In genomic region chr17:45161288-45162021, GRCh38 we compare ENCODE assay signal across 8 cellular contexts. TPM values are rescaled to one million over a fixed set of nuclear protein-coding genes. Genes with fewer than 3 reads are reported as not detected.
A peak's percentile ranks its signal among the peaks of the same experiment; 100 is the strongest.
DNase-seq lines count a peak whose midpoint lies in the region; ATAC-seq and TF ChIP-seq lines count a peak whose summit lies in the region.

HEXIM2 (plus strand) TSS chr17:45161875; CDS start chr17:45162794, 919 bp downstream.

- POLR2A ChIA-PET in BJ (lab: Charles Lee) = interaction anchor here (0.6 to 2.4 kb wide), 3 partner anchors 12 to 960 kb away, joined by 5 to 66 read pairs (median 7); partner anchors contain the start of gene HEXIM1

- CTCF ChIA-PET in BJ (lab: Yijun Ruan, JAX) = interaction anchor here (0.6 to 8.3 kb wide), 5 partner anchors 9 to 37 kb away, joined by 3 to 83 read pairs (median 21); partner anchors contain the start of genes ACBD4 and HEXIM1

- DNase-seq in BJ (ENCODE audit: low read depth) (peak; percentile 99), GM19240 (ENCODE audit: insufficient read length, low spot score) (peak; percentile 84), NCI-H524 (lab: John Stamatoyannopoulos, UW) (peak; percentile 100), kidney glomerular epithelial cell (lab: John Stamatoyannopoulos, UW) (peak; percentile 99)
- peak; percentile 95 to 99 for DNase-seq in activated CD4-positive, alpha-beta T cell treated with anti-CD3 and anti-CD28 coated beads for 4 hours
- DNase-seq in stimulated activated CD4-positive, alpha-beta T cell treated with anti-CD3 and anti-CD28 coated beads, Interleukin-15, amount 100 ng/mL, for 48 hours (ENCODE audit: low read depth in 2 of 2) = peak; percentile 95 to 96

- H3K4me3 ChIP-seq in BJ (ENCODE audit: low read depth, low read length) = peak within 1 kb of the TSS; percentile 81

- peak; percentile 68 for ATAC-seq in HG03457 (IDR thresholded peaks at IDR 0.05; ENCODE audit: unreplicated experiment)

- no peaks in the 10 kb centered on the region for H3K27me3 ChIP-seq in BJ (ENCODE audit: control insufficient read depth, insufficient read depth, low read length)

- peak within 1 kb of the TSS; percentile 99 for H3K27ac ChIP-seq in cingulate gyrus (ENCODE audit: low read depth, low read length)

- H3K36me3 ChIP-seq in BJ (ENCODE audit: control insufficient read depth, insufficient read depth, low read length) = no peaks in the 10 kb centered on the region

- no peak for TF ChIP-seq CTCF in BJ (IDR thresholded peaks at IDR 0.05; ENCODE audit: insufficient read depth, low read depth, low read length)

RNA-seq across cellular contexts. Expression of gene HEXIM2, which starts in this region (rescaled TPM):
- polyA plus RNA-seq in BJ (2011; rRNA removed) = 3.9 and 6.3 TPM in 2 replicates
- 1.8 and 2.3 TPM in 2 replicates for polyA minus RNA-seq in BJ (2011; rRNA and poly(A)+ RNA removed)

Comparison
In these comparisons a context has a peak if more than half of its experiments do, and no peak if none do; other contexts are left out.
1. Peak in every context shown above with its lines: DNase-seq, ATAC-seq, H3K4me3 ChIP-seq and H3K27ac ChIP-seq.